In genomic region chr2:84959494-84960156, GRCh38 we compare ENCODE assay signal across 8 cellular contexts. TPM values are rescaled to one million over a fixed set of nuclear protein-coding genes. Genes with fewer than 3 reads are reported as not detected.
DNase-seq lines count a peak whose midpoint lies in the region; TF ChIP-seq lines count a peak whose summit lies in the region.

No MANE protein-coding gene starts in this region.

- no peaks in the 10 kb centered on the region for H3K79me2 ChIP-seq in parathyroid adenoma

- H3K36me3 Mint-ChIP-seq in glutamatergic neuron (ENCODE audit: unreplicated experiment) = no peaks in the 10 kb centered on the region

- no peak overlapping the region for H3K4me2 ChIP-seq in parathyroid adenoma (ENCODE audit: low read length)

- H2AFZ ChIP-seq in parathyroid adenoma = no peak overlapping the region

- intact Hi-C loops in colonic mucosa (cut with DNase I) = no loop called here

- H3K4me3 ChIP-seq in colonic mucosa = no peak overlapping the region
- H3K4me3 ChIP-seq in parathyroid adenoma (ENCODE audit: low read depth, low read length) = no peak overlapping the region

- H3K9me3 ChIP-seq in colonic mucosa = no peaks in the 10 kb centered on the region
- H3K9me3 ChIP-seq in parathyroid adenoma (ENCODE audit: control insufficient read depth, low read length) = no peaks in the 10 kb centered on the region

- H3K27ac ChIP-seq in colonic mucosa (peak overlapping the region; percentile 65), parathyroid adenoma (peak overlapping the region; percentile 12)

- no peak overlapping the region for H3K27ac Mint-ChIP-seq in glutamatergic neuron (ENCODE audit: unreplicated experiment)

- H3K9ac ChIP-seq in colonic mucosa (ENCODE audit: low read depth in 2 of 2, low read length in 2 of 2) (peak overlapping the region in 1 of 2 donors; percentile 9), parathyroid adenoma (no peak overlapping the region)

- peak; percentile 7 for DNase-seq in NCI-H1092 treated with DMSO at 0.1 percent for 48 hours (lab: John Stamatoyannopoulos, UW)
- no peak for DNase-seq in NCI-H1092 (lab: John Stamatoyannopoulos, UW)
- peak; percentile 54 for DNase-seq in NCI-H146 (lab: John Stamatoyannopoulos, UW)
- no peak for DNase-seq in colonic mucosa
- DNase-seq in AG08395 (ENCODE audit: low spot score) = no peak
- DNase-seq in D341Med (ENCODE audit: low spot score) = no peak
- DNase-seq in glutamatergic neuron = no peak

- TF ChIP-seq CTCF in colonic mucosa (IDR thresholded peaks at IDR 0.05) (no peak), parathyroid adenoma (IDR thresholded peaks at IDR 0.05) (no peak), glutamatergic neuron (IDR thresholded peaks at IDR 0.05; ENCODE audit: partially characterized antibody, unreplicated experiment) (no peak)

- no peaks in the 10 kb centered on the region for H3K36me3 ChIP-seq in colonic mucosa
- no peaks in the 10 kb centered on the region for H3K36me3 ChIP-seq in parathyroid adenoma (ENCODE audit: control insufficient read depth, insufficient read depth, low read length)

- H3K9me3 Mint-ChIP-seq in glutamatergic neuron (ENCODE audit: unreplicated experiment) = peaks cover 4% of the 10 kb centered on the region

- H3K4me1 ChIP-seq in colonic mucosa (peaks cover 3% of the 10 kb centered on the region), parathyroid adenoma (peaks cover 18% of the 10 kb centered on the region)

- H3K4me1 Mint-ChIP-seq in glutamatergic neuron (ENCODE audit: low read depth, unreplicated experiment) = peaks cover 2% of the 10 kb centered on the region

- H3K27me3 Mint-ChIP-seq in glutamatergic neuron (ENCODE audit: unreplicated experiment) = peaks cover 2% of the 10 kb centered on the region

- H3K4me3 Mint-ChIP-seq in glutamatergic neuron (ENCODE audit: unreplicated experiment) = no peak overlapping the region

- H3K27me3 ChIP-seq in colonic mucosa (no peaks in the 10 kb centered on the region), parathyroid adenoma (ENCODE audit: control insufficient read depth, insufficient read depth, low read length) (no peaks in the 10 kb centered on the region)

RNA-seq across cellular contexts. Expression of gene KCMF1, which starts 11.3 kb away (rescaled TPM):
- total RNA-seq in colonic mucosa = 100 to 1,000 TPM in 1 of 2 donors, 10 to 100 TPM in 1; 96.2 to 118 TPM
- total RNA-seq in glutamatergic neuron (ENCODE audit: unreplicated experiment) = 46.8 TPM

RNA-seq across cellular contexts. Expression of gene TMSB10, which starts 54.2 kb away (rescaled TPM):
- total RNA-seq in colonic mucosa = 1,000 to 10,000 TPM; 2,226 to 3,150 TPM
- 3,273 TPM for total RNA-seq in glutamatergic neuron (ENCODE audit: unreplicated experiment)

Comparison
In these comparisons a context has a peak if more than half of its experiments do, and no peak if none do; other contexts are left out.
1. DNase-seq: peak in NCI-H1092 treated with DMSO at 0.1 percent for 48 hours (single experiment) and NCI-H146 (single experiment); none in NCI-H1092 (single experiment), colonic mucosa (single experiment), AG08395 (single experiment), D341Med (single experiment) and glutamatergic neuron (single experiment).